In genomic region chr1:216600730-216601426, GRCh38 we compare ENCODE assay signal across 8 cellular contexts.
DNase-seq lines count a peak whose midpoint lies in the region; ATAC-seq and TF ChIP-seq lines count a peak whose summit lies in the region.

No MANE protein-coding gene starts in this region.

- no peak overlapping the region for H2AFZ ChIP-seq in H9 (ENCODE audit: low read length)

- H3K27ac Mint-ChIP-seq in H9: peak overlapping the region in 2 of 3 experiments; percentile 89 to 96; a peak in 5 of 7 replicates

- H3K56ac ChIP-seq in H9 (ENCODE audit: insufficient read length, low read depth, low read length): no peak overlapping the region
- H3K56ac ChIP-seq in mesendoderm (ENCODE audit: low read length): peak overlapping the region; percentile 73

- H4K20me1 ChIP-seq in H9 (ENCODE audit: control insufficient read depth, insufficient read depth, insufficient read length): no peaks in the 10 kb centered on the region

- H3K4ac ChIP-seq in H9 (ENCODE audit: low read depth, low read length) (no peak overlapping the region), mesendoderm (ENCODE audit: low read depth, low read length) (peak overlapping the region; percentile 98)

- H2BK120ac ChIP-seq in H9 (ENCODE audit: low read depth, low read length, poor library complexity, severe bottlenecking): no peak overlapping the region
- H2BK120ac ChIP-seq in mesendoderm (ENCODE audit: low read depth, low read length): peak overlapping the region; percentile 75

- H2BK20ac ChIP-seq in H9 (ENCODE audit: low read depth, low read length, poor library complexity, severe bottlenecking): no peak overlapping the region

- H4K5ac ChIP-seq in H9 (ENCODE audit: insufficient read length, low read depth, low read length): no peak overlapping the region
- H4K5ac ChIP-seq in mesendoderm (ENCODE audit: low read length): no peak overlapping the region

- peak overlapping the region; percentile 80 for H3K9ac ChIP-seq in H9 (ENCODE audit: extremely low read depth, insufficient read length, low read length)
- H3K9ac ChIP-seq in mesendoderm (ENCODE audit: low read length): peak overlapping the region; percentile 39

- peak; percentile 25 to 55 for DNase-seq in NCI-H187 (lab: John Stamatoyannopoulos, UW)
- DNase-seq in NCI-H187 treated with DMSO at 0.1 percent for 48 hours (lab: John Stamatoyannopoulos, UW): no peak
- peak; percentile 73 for DNase-seq in H9
- DNase-seq in LNCaP clone FGC (ENCODE audit: low read depth): peak; percentile 33
- peak; percentile 54 for DNase-seq in SKM-1 treated with dmso at 0.1 percent for 144 hours (lab: John Stamatoyannopoulos, UW; ENCODE audit: unreplicated experiment)
- DNase-seq in mesendoderm: peak; percentile 84
- peak; percentile 3 for DNase-seq in thoracic aorta (ENCODE audit: low spot score)

- H3K4me3 ChIP-seq in LNCaP clone FGC (ENCODE audit: low read depth, low read length) (peak overlapping the region; percentile 50), esophagus (ENCODE audit: low read depth in 1 of 2, low read length in 2 of 2) (peak overlapping the region; percentile 77 to 78), mesendoderm (ENCODE audit: low read length) (peak overlapping the region; percentile 1), thoracic aorta (peak overlapping the region; percentile 71)

- peaks cover 4% of the 10 kb centered on the region for H3K23me2 ChIP-seq in H9 (ENCODE audit: insufficient read length, low read depth, low read length, poor library complexity, severe bottlenecking)

- no CpG with 5 or more reads among the region's 53 CpGs for WGBS in H9 (ENCODE audit: extremely low coverage, insufficient read length, low lambda C conversion rate)
- WGBS in esophagus, 2 donors: 1 to 3% methylated on average over 53 of the region's 53 CpGs
- no CpG with 5 or more reads among the region's 53 CpGs for WGBS in mesendoderm (ENCODE audit: extremely low coverage, insufficient coverage, low lambda C conversion rate)

- H3K4me2 ChIP-seq in H9 (ENCODE audit: insufficient read depth, insufficient read length, low read length) (peak overlapping the region; percentile 44), mesendoderm (ENCODE audit: low read length) (peak overlapping the region; percentile 33)

- no peaks in the 10 kb centered on the region; a peak in 1 of 5 replicates for H3K9me3 Mint-ChIP-seq in H9

- H3K4me1 ChIP-seq in H9 (ENCODE audit: insufficient read depth, low read length) (no peaks in the 10 kb centered on the region), esophagus (ENCODE audit: control insufficient read depth in 2 of 2, insufficient read depth in 2 of 2, low read length in 1 of 2) (no peaks in the 10 kb centered on the region), mesendoderm (ENCODE audit: control insufficient read depth, low read depth, low read length) (peaks cover 2% of the 10 kb centered on the region), thoracic aorta (ENCODE audit: control insufficient read depth in 1 of 2, low read depth in 2 of 2) (no peaks in the 10 kb centered on the region)

- H3K4me3 Mint-ChIP-seq in H9: peak overlapping the region; percentile 80 to 86

- ATAC-seq in thoracic aorta (ENCODE audit: insufficient number of reproducible peaks, low FRiP score, low read depth): peak; percentile 24

- H3K18ac ChIP-seq in H9 (ENCODE audit: insufficient read length, low read depth, low read length) (peak overlapping the region; percentile 63), mesendoderm (ENCODE audit: low read length) (peak overlapping the region; percentile 97)

- H2BK5ac ChIP-seq in H9 (ENCODE audit: insufficient read length, low read length) (no peak overlapping the region), mesendoderm (ENCODE audit: low read length) (peak overlapping the region; percentile 0)

- H3K14ac ChIP-seq in H9 (ENCODE audit: insufficient read depth, low read length): peak overlapping the region; percentile 80; the same call in 1 of the 2 replicates

- no peak overlapping the region for H3K27ac ChIP-seq in H9 (ENCODE audit: insufficient read length, low read depth, low read length)
- H3K27ac ChIP-seq in esophagus (ENCODE audit: low read depth in 2 of 2, low read length in 1 of 2): peak overlapping the region; percentile 89 to 92
- H3K27ac ChIP-seq in mesendoderm (ENCODE audit: low read depth, low read length): peak overlapping the region; percentile 20
- H3K27ac ChIP-seq in thoracic aorta: peak overlapping the region; percentile 25 to 47

- H3K27me3 ChIP-seq in H9 (ENCODE audit: insufficient read depth, low read length) (no peaks in the 10 kb centered on the region), esophagus (ENCODE audit: control insufficient read depth in 1 of 2, insufficient read depth in 2 of 2, low read length in 2 of 2) (no peaks in the 10 kb centered on the region), mesendoderm (ENCODE audit: insufficient read depth, low read length, poor library complexity) (no peaks in the 10 kb centered on the region), thoracic aorta (replicated peaks; ENCODE audit: insufficient read depth) (no peaks in the 10 kb centered on the region)

- no peaks in the 10 kb centered on the region for H3K36me3 Mint-ChIP-seq in H9 (ENCODE audit: insufficient read depth in 1 of 3, low read depth in 3 of 3)

- H2BK12ac ChIP-seq in H9 (ENCODE audit: insufficient read length, low read depth, low read length): no peak overlapping the region

- no peak overlapping the region for H3T11ph ChIP-seq in H9 (ENCODE audit: low read length)

- H3K79me2 ChIP-seq in H9 (ENCODE audit: insufficient read depth, low read length): no peaks in the 10 kb centered on the region
- H3K79me2 ChIP-seq in mesendoderm (ENCODE audit: control insufficient read depth, insufficient read depth, low read length): no peaks in the 10 kb centered on the region

- peak overlapping the region; percentile 69 for H4K91ac ChIP-seq in H9 (ENCODE audit: insufficient read length, low read depth, low read length)

- H3K9me3 ChIP-seq in H9 (ENCODE audit: control insufficient read depth, low read depth, low read length): no peaks in the 10 kb centered on the region
- H3K9me3 ChIP-seq in esophagus (ENCODE audit: control insufficient read depth in 2 of 2, insufficient read depth in 1 of 2, low read depth in 1 of 2, low read length in 1 of 2): no peaks in the 10 kb centered on the region
- no peaks in the 10 kb centered on the region for H3K9me3 ChIP-seq in thoracic aorta

- H3K23ac ChIP-seq in H9 (ENCODE audit: insufficient read length, low read depth, low read length) (no peak overlapping the region), mesendoderm (ENCODE audit: low read length) (no peak overlapping the region)

- peaks cover 21% of the 10 kb centered on the region for H3K27me3 Mint-ChIP-seq in H9 (ENCODE audit: low read depth)

- no peak overlapping the region for H4K8ac ChIP-seq in H9 (replicated peaks; ENCODE audit: insufficient read length, low read depth, low read length)
- H4K8ac ChIP-seq in mesendoderm (ENCODE audit: low read depth, low read length): peak overlapping the region; percentile 87

- H3K79me1 ChIP-seq in H9 (ENCODE audit: insufficient read depth, low read depth, low read length, poor library complexity, severe bottlenecking) (no peaks in the 10 kb centered on the region), mesendoderm (ENCODE audit: low read length) (no peaks in the 10 kb centered on the region)

- H2BK15ac ChIP-seq in H9 (ENCODE audit: low read depth, low read length) (no peak overlapping the region), mesendoderm (replicated peaks; ENCODE audit: low read depth) (no peak overlapping the region)

- H3K36me3 ChIP-seq in esophagus (ENCODE audit: control insufficient read depth in 2 of 2, insufficient read depth in 2 of 2, low read length in 1 of 2) (no peaks in the 10 kb centered on the region), mesendoderm (ENCODE audit: control insufficient read depth, insufficient read depth, low read length) (no peaks in the 10 kb centered on the region), thoracic aorta (no peaks in the 10 kb centered on the region)

- TF ChIP-seq CTCF in H9 (conservative IDR thresholded peaks at IDR 0.05): peak; percentile 67
- no peak for TF ChIP-seq CTCF in LNCaP clone FGC (IDR thresholded peaks at IDR 0.05; ENCODE audit: control insufficient read depth, extremely low read depth, insufficient read depth)
- TF ChIP-seq CTCF in thoracic aorta (IDR thresholded peaks at IDR 0.05): peak; percentile 48

- H2AK5ac ChIP-seq in H9 (ENCODE audit: insufficient read length, low read length) (no peak overlapping the region), mesendoderm (ENCODE audit: low read length) (no peak overlapping the region)

- peaks cover 32 to 40% of the 10 kb centered on the region in 2 experiments for H3K4me1 Mint-ChIP-seq in H9

Comparison
In these comparisons a context has a peak if more than half of its experiments do, and no peak if none do; other contexts are left out.
1. H3K4me3 ChIP-seq: peak in every context shown above with its lines; median percentile 78 in esophagus; 71 in thoracic aorta; 50 in LNCaP clone FGC; 1 in mesendoderm.